In genomic region chr22:31538815-31539214, GRCh38 we compare ENCODE assay signal across 15 cellular contexts. TPM values are rescaled to one million over a fixed set of nuclear protein-coding genes. Genes with fewer than 3 reads are reported as not detected.
DNase-seq lines count a peak whose midpoint lies in the region; ATAC-seq, FAIRE-seq and TF ChIP-seq lines count a peak whose summit lies in the region.
"Had no signal": no experiment of that assay in that cellular context is flagged by ENCODE, and none has a peak within 500 bp of the region (broad histone marks: within the 10 kb centered on the region; RNA-seq: fewer than 3 reads in every experiment).

No MANE protein-coding gene starts in this region.

- no peaks in the 10 kb centered on the region for H3K27me3 ChIP-seq in bronchial epithelial cell (ENCODE audit: control insufficient read depth, insufficient read depth, low read length)
- H3K27me3 ChIP-seq in H9 (ENCODE audit: insufficient read depth, low read length), result no peaks in the 10 kb centered on the region
- H3K27me3 ChIP-seq: uterus had no signal

- no peak overlapping the region for H3K4me3 Mint-ChIP-seq in T-helper 17 cell
- H3K4me3 Mint-ChIP-seq in stimulated activated naive B cell treated with anti-CD40 and anti-IgM and Interleukin-4, amounts not matched to agents 10 μg/mL and 1 μg/mL and 100 μg/mL, for 72 hours, result no peak overlapping the region
- H3K4me3 Mint-ChIP-seq in H9, result no peak overlapping the region
- H3K4me3 Mint-ChIP-seq: memory B cell had no signal

- H3K36me3 Mint-ChIP-seq in T-helper 17 cell (ENCODE audit: low read depth), result peaks cover 11% of the 10 kb centered on the region
- peaks cover 21 to 47% of the 10 kb centered on the region in 2 donors for H3K36me3 Mint-ChIP-seq in stimulated activated naive B cell treated with anti-CD40 and anti-IgM and Interleukin-4, amounts not matched to agents 10 μg/mL and 1 μg/mL and 100 μg/mL, for 72 hours
- H3K36me3 Mint-ChIP-seq in H9 (ENCODE audit: insufficient read depth in 1 of 3, low read depth in 3 of 3), result peaks cover 0 to 3% (median 0%) of the 10 kb centered on the region in 3 experiments; a peak in 1 of 7 replicates

- no peak overlapping the region for H2BK120ac ChIP-seq in H9 (ENCODE audit: low read depth, low read length, poor library complexity, severe bottlenecking)

- H3T11ph ChIP-seq in H9 (ENCODE audit: low read length), result no peak overlapping the region

- H2AFZ ChIP-seq in H9 (ENCODE audit: low read length), result no peak overlapping the region
- H2AFZ ChIP-seq: PC-9 had no signal

- no peak overlapping the region for H2BK15ac ChIP-seq in H9 (ENCODE audit: low read depth, low read length)

- no peak overlapping the region for H3K27ac ChIP-seq in H9 (ENCODE audit: insufficient read length, low read depth, low read length)
- H3K27ac ChIP-seq: PC-9, uterus had no signal

- H3K4me1 Mint-ChIP-seq in T-helper 17 cell (peaks cover 23% of the 10 kb centered on the region), H9 (no peaks in the 10 kb centered on the region)
- peaks cover 20 to 25% of the 10 kb centered on the region in 2 donors for H3K4me1 Mint-ChIP-seq in stimulated activated naive B cell treated with anti-CD40 and anti-IgM and Interleukin-4, amounts not matched to agents 10 μg/mL and 1 μg/mL and 100 μg/mL, for 72 hours
- H3K4me1 Mint-ChIP-seq: memory B cell had no signal

- FAIRE-seq in bronchial epithelial cell (lab: Jason Lieb, UNC), result peak; percentile 50
- FAIRE-seq: small intestine had no signal

- no peak overlapping the region for H3K4me3 ChIP-seq in bronchial epithelial cell (ENCODE audit: low read depth, low read length)
- H3K4me3 ChIP-seq: PC-9, uterus had no signal

- H4K20me1 ChIP-seq in H9 (ENCODE audit: control insufficient read depth, insufficient read depth, insufficient read length), result no peaks in the 10 kb centered on the region

- no peaks in the 10 kb centered on the region for H3K9me3 Mint-ChIP-seq in stimulated activated naive B cell treated with anti-CD40 and anti-IgM and Interleukin-4, amounts not matched to agents 10 μg/mL and 1 μg/mL and 100 μg/mL, for 72 hours
- no peaks in the 10 kb centered on the region for H3K9me3 Mint-ChIP-seq in H9
- H3K9me3 Mint-ChIP-seq: memory B cell had no signal

- H2BK12ac ChIP-seq in H9 (ENCODE audit: insufficient read length, low read depth, low read length), result no peak overlapping the region

- H3K9ac ChIP-seq in H9 (ENCODE audit: extremely low read depth, insufficient read length, low read length), result no peak overlapping the region

- TF ChIP-seq CTCF in bronchial epithelial cell (IDR thresholded peaks at IDR 0.05; ENCODE audit: insufficient read depth, low read length, severe bottlenecking) (no peak), H9 (conservative IDR thresholded peaks at IDR 0.05) (no peak)

- no peak overlapping the region for H3K4ac ChIP-seq in H9 (ENCODE audit: low read depth, low read length)

- no peak overlapping the region for H4K8ac ChIP-seq in H9 (replicated peaks; ENCODE audit: insufficient read length, low read depth, low read length)

- H3K9me3 ChIP-seq in T-helper 17 cell (ENCODE audit: control insufficient read depth, low read length, poor library complexity, severe bottlenecking) (no peaks in the 10 kb centered on the region), H9 (ENCODE audit: control insufficient read depth, low read depth, low read length) (no peaks in the 10 kb centered on the region)
- H3K9me3 ChIP-seq: uterus had no signal

- no peak overlapping the region for H3K4me2 ChIP-seq in H9 (ENCODE audit: insufficient read depth, insufficient read length, low read length)
- H3K4me2 ChIP-seq: PC-9 had no signal

- H3K4me1 ChIP-seq in H9 (ENCODE audit: insufficient read depth, low read length), result no peaks in the 10 kb centered on the region
- H3K4me1 ChIP-seq: uterus had no signal

- H3K14ac ChIP-seq in H9 (ENCODE audit: insufficient read depth, low read length), result no peak overlapping the region

- WGBS in H9 (ENCODE audit: extremely low coverage, insufficient read length, low lambda C conversion rate), result no CpG with 5 or more reads among the region's 5 CpGs

- H3K18ac ChIP-seq in H9 (ENCODE audit: insufficient read length, low read depth, low read length), result no peak overlapping the region

- H2BK20ac ChIP-seq in H9 (ENCODE audit: low read depth, low read length, poor library complexity, severe bottlenecking), result no peak overlapping the region

- H3K27me3 Mint-ChIP-seq in T-helper 17 cell (no peaks in the 10 kb centered on the region), H9 (ENCODE audit: low read depth) (no peaks in the 10 kb centered on the region)
- H3K27me3 Mint-ChIP-seq in stimulated activated naive B cell treated with anti-CD40 and anti-IgM and Interleukin-4, amounts not matched to agents 10 μg/mL and 1 μg/mL and 100 μg/mL, for 72 hours, result no peaks in the 10 kb centered on the region
- H3K27me3 Mint-ChIP-seq: memory B cell had no signal

- H4K91ac ChIP-seq in H9 (ENCODE audit: insufficient read length, low read depth, low read length), result no peak overlapping the region

- no peak overlapping the region for H2BK5ac ChIP-seq in H9 (ENCODE audit: insufficient read length, low read length)

- no peak overlapping the region for H2AK5ac ChIP-seq in H9 (ENCODE audit: insufficient read length, low read length)

- DNase-seq in activated naive CD4-positive, alpha-beta T cell treated with Interleukin-2 at 50 U/mL for 16 hours, result peak; percentile 41
- DNase-seq in activated naive CD4-positive, alpha-beta T cell (lab: John Stamatoyannopoulos, UW), result no peak
- DNase-seq in T-helper 17 cell (no peak), bronchial epithelial cell (ENCODE audit: low read depth) (no peak), H9 (no peak), C1 segment of cervical spinal cord (lab: John Stamatoyannopoulos, UW) (no peak)
- no peak for DNase-seq in stimulated activated naive B cell treated with anti-CD40 and anti-IgM and Interleukin-4, amounts not matched to agents 10 μg/mL and 1 μg/mL and 100 μg/mL, for 72 hours
- DNase-seq: GOT3, NCI-H1436, occipital lobe, PC-9, small intestine, uterus had no signal

- no peaks in the 10 kb centered on the region for H3K79me1 ChIP-seq in H9 (ENCODE audit: insufficient read depth, low read depth, low read length, poor library complexity, severe bottlenecking)

- H3K23ac ChIP-seq in H9 (ENCODE audit: insufficient read length, low read depth, low read length), result no peak overlapping the region

- no peak for ATAC-seq in T-helper 17 cell
- peak in 1 of 2 donors; percentile 18 for ATAC-seq in stimulated activated naive B cell treated with anti-CD40 and anti-IgM and Interleukin-4, amounts not matched to agents 10 μg/mL and 1 μg/mL and 100 μg/mL, for 72 hours (replicated peaks)
- ATAC-seq in GM18873 (IDR thresholded peaks at IDR 0.05; ENCODE audit: low FRiP score, unreplicated experiment), result no peak

- no peaks in the 10 kb centered on the region for H3K23me2 ChIP-seq in H9 (ENCODE audit: insufficient read length, low read depth, low read length, poor library complexity, severe bottlenecking)

- H4K5ac ChIP-seq in H9 (ENCODE audit: insufficient read length, low read depth, low read length), result no peak overlapping the region

- H3K27ac Mint-ChIP-seq in T-helper 17 cell (peak overlapping the region; percentile 72), H9 (no peak overlapping the region; a peak in 1 of 7 replicates)
- peak overlapping the region; percentile 65 for H3K27ac Mint-ChIP-seq in stimulated activated naive B cell treated with anti-CD40 and anti-IgM and Interleukin-4, amounts not matched to agents 10 μg/mL and 1 μg/mL and 100 μg/mL, for 72 hours
- H3K27ac Mint-ChIP-seq: memory B cell had no signal

- no peak overlapping the region for H3K56ac ChIP-seq in H9 (ENCODE audit: insufficient read length, low read depth, low read length)

- H3K36me3 ChIP-seq in bronchial epithelial cell (ENCODE audit: control insufficient read depth, insufficient read depth, low read length), result no peaks in the 10 kb centered on the region
- H3K36me3 ChIP-seq: uterus had no signal

- no peaks in the 10 kb centered on the region for H3K79me2 ChIP-seq in H9 (ENCODE audit: insufficient read depth, low read length)

RNA-seq across cellular contexts. Expression of gene SFI1, which starts 42.5 kb away (rescaled TPM):
- total RNA-seq in T-helper 17 cell (100 to 1,000 TPM; 185 to 189 TPM), bronchial epithelial cell (9.0 and 14.5 TPM in 2 replicates), H9 (2021) (26.4 and 26.7 TPM in 2 replicates)

RNA-seq across cellular contexts. Expression of gene EIF4ENIF1, which starts 49.2 kb away (rescaled TPM):
- total RNA-seq in T-helper 17 cell (10 to 100 TPM; 24.2 to 26.4 TPM), bronchial epithelial cell (5.3 and 12.9 TPM in 2 replicates), H9 (2021) (35.4 and 36.3 TPM in 2 replicates)

Comparison
In these comparisons a context has a peak if more than half of its experiments do, and no peak if none do; other contexts are left out.
1. H3K27ac Mint-ChIP-seq: peak in T-helper 17 cell (single experiment) and stimulated activated naive B cell treated with anti-CD40 and anti-IgM and Interleukin-4, amounts not matched to agents 10 μg/mL and 1 μg/mL and 100 μg/mL, for 72 hours (single experiment); none in H9 (0 of 3).